In the genomic region with DNA sequence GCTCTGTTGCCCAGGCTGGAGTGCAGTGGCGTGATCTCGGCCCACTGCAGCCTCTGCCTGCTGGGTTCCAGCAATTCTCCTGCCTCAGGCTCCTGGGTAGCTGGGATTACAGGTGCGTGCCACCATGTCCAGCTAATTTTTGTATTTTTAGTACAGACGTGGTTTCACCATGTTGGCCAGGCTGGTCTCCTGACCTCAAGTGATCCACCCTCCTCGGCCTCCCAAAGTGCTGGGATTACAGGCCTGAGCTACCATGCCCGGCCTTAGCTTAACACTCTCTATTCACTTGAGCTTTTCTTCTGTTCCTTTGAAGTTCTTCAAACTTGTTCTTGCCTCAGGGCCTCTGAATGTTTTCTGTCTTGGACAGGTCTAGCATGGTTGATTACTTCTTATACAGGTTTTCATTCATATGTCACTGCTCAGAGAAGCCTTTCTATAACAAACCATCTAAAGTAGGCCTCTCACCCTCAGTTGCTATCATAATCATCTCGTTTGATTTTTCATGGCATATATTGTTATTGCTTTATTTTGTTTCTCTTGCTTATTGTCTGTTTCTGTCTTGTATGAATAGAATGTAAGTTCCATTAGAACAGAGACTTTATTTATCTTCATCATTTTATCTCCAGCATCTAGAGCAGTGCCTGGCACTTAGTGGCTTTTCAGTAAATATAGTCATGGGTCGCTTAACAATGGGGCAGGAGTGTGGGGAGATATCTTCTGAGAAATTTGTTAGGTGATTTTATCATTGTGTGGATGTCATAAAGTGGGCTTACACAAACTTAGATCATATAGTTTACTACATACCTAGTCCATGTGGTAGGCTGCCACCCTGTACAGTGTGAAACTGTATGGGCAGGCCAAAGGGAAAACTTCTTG, we compare ENCODE assay signal across 20 cellular contexts. TPM values are rescaled to one million over a fixed set of nuclear protein-coding genes. Genes with fewer than 3 reads are reported as not detected.
DNase-seq lines count a peak whose midpoint lies in the region; ATAC-seq, FAIRE-seq and TF ChIP-seq lines count a peak whose summit lies in the region.
"Had no signal": no experiment of that assay in that cellular context is flagged by ENCODE, and none has a peak within 500 bp of the region (broad histone marks: within the 10 kb centered on the region; RNA-seq: fewer than 3 reads in every experiment).

No MANE protein-coding gene starts in this region.

- POLR2A ChIA-PET in HEK293 (lab: Yijun Ruan, JAX): no interaction called here

- H3K9ac ChIP-seq in keratinocyte (ENCODE audit: control insufficient read depth, extremely low read depth, insufficient read depth, low read length): no peak overlapping the region

- FAIRE-seq in keratinocyte (lab: Jason Lieb, UNC): peak; percentile 32

- intact Hi-C loops in psoas muscle (cut with DNase I): loop anchor here in 1 of 2 donors (10.0 kb wide), 1 partner anchor 136 kb away; no protein-coding TSS in a partner anchor

- TF ChIP-seq CTCF in HEK293 (tag by site-specific recombination; IDR thresholded peaks at IDR 0.05): no peak
- TF ChIP-seq CTCF in keratinocyte (optimal IDR thresholded peaks at IDR 0.05 in 1 of 3, IDR thresholded peaks at IDR 0.05 in 1 of 3, conservative IDR thresholded peaks at IDR 0.05 in 1 of 3; ENCODE audit: extremely low read depth in 1 of 3, insufficient read depth in 2 of 3, low read length in 3 of 3): no peak
- TF ChIP-seq CTCF in psoas muscle (IDR thresholded peaks at IDR 0.05): no peak
- TF ChIP-seq CTCF in hepatocyte (IDR thresholded peaks at IDR 0.05; ENCODE audit: poor library complexity): no peak

- 51 to 66% (median 53%) methylated on average over 8 of the region's 8 CpGs for WGBS in psoas muscle, 3 donors
- 81% methylated on average over 8 of the region's 8 CpGs for WGBS in hepatocyte (ENCODE audit: low lambda C conversion rate, missing lambda C conversion rate)

- H3K27me3 ChIP-seq in keratinocyte (ENCODE audit: control insufficient read depth, extremely low read depth, insufficient read depth, low read length) (no peaks in the 10 kb centered on the region), psoas muscle (ENCODE audit: insufficient read depth in 3 of 3, low read length in 2 of 3) (no peaks in the 10 kb centered on the region), hepatocyte (no peaks in the 10 kb centered on the region)

- H3K4me1 Mint-ChIP-seq in T-helper 17 cell: peaks cover 26% of the 10 kb centered on the region

- H4K20me1 ChIP-seq in keratinocyte (ENCODE audit: control insufficient read depth, extremely low read depth, insufficient read depth, low read length) (no peaks in the 10 kb centered on the region), hepatocyte (ENCODE audit: insufficient read depth, poor library complexity, severe bottlenecking) (peaks cover 5% of the 10 kb centered on the region)

- H3K36me3 ChIP-seq in HEK293 (ENCODE audit: control insufficient read depth in 2 of 2, insufficient read depth in 1 of 2, low read length in 2 of 2) (no peaks in the 10 kb centered on the region; a peak in 1 of 3 replicates), keratinocyte (ENCODE audit: control insufficient read depth in 2 of 2, extremely low read depth in 1 of 2, insufficient read depth in 2 of 2, low read length in 2 of 2) (no peaks in the 10 kb centered on the region), psoas muscle (ENCODE audit: insufficient read depth in 1 of 2, low read depth in 1 of 2) (no peaks in the 10 kb centered on the region), hepatocyte (replicated peaks; ENCODE audit: insufficient read depth, low read depth) (no peaks in the 10 kb centered on the region)

- H3K4me2 ChIP-seq in keratinocyte (ENCODE audit: control insufficient read depth, extremely low read depth, insufficient read depth, low read depth, low read length): no peak overlapping the region
- no peak overlapping the region for H3K4me2 ChIP-seq in hepatocyte

- no peak overlapping the region for H2AFZ ChIP-seq in keratinocyte (ENCODE audit: control insufficient read depth, low read length)
- no peak overlapping the region for H2AFZ ChIP-seq in hepatocyte

- no peak for ATAC-seq in T-helper 17 cell
- ATAC-seq in psoas muscle: peak; percentile 48 to 58 (median 57)

- H3K27ac Mint-ChIP-seq in T-helper 17 cell: peak overlapping the region; percentile 59
- H3K27ac Mint-ChIP-seq: CD4-positive, alpha-beta T cell had no signal

- no peaks in the 10 kb centered on the region for H3K9me1 ChIP-seq in keratinocyte (ENCODE audit: control insufficient read depth, extremely low read depth, insufficient read depth, low read length)

- H3K4me1 ChIP-seq in HEK293 (ENCODE audit: control insufficient read depth, insufficient read depth, low read length) (peaks cover 4% of the 10 kb centered on the region; the same call in 1 of the 2 replicates), keratinocyte (ENCODE audit: control insufficient read depth, extremely low read depth, insufficient read depth, low read length) (peaks cover 3% of the 10 kb centered on the region), psoas muscle (peaks cover 76% of the 10 kb centered on the region), hepatocyte (ENCODE audit: insufficient read depth) (peaks cover 4% of the 10 kb centered on the region)

- dilution Hi-C loops in keratinocyte (cut with MboI; ENCODE audit: extremely low pct_ligation_motif_present, low sequenced_read_pairs): no loop called here

- CTCF ChIA-PET in HEK293 (lab: Yijun Ruan, JAX): interaction anchor here (1.5 to 2.1 kb wide), 2 partner anchors 27 to 121 kb away, joined by 4 to 5 read pairs; no protein-coding TSS in a partner anchor

- H3K4me3 ChIP-seq in HEK293 (ENCODE audit: low read depth, low read length): no peak overlapping the region
- H3K4me3 ChIP-seq in keratinocyte (ENCODE audit: control insufficient read depth in 2 of 3, extremely low read depth in 1 of 3, insufficient read depth in 2 of 3, low read depth in 1 of 3, low read length in 3 of 3): no peak overlapping the region
- H3K4me3 ChIP-seq in psoas muscle: no peak overlapping the region
- no peak overlapping the region for H3K4me3 ChIP-seq in hepatocyte

- H3K79me2 ChIP-seq in keratinocyte (ENCODE audit: control insufficient read depth, insufficient read depth, low read length) (peaks cover 53% of the 10 kb centered on the region), hepatocyte (peaks cover 99% of the 10 kb centered on the region)

- H3K9me3 ChIP-seq in HEK293 (ENCODE audit: control insufficient read depth, insufficient read depth, low read depth, low read length) (no peaks in the 10 kb centered on the region), T-helper 17 cell (ENCODE audit: control insufficient read depth, low read length, poor library complexity, severe bottlenecking) (no peaks in the 10 kb centered on the region), keratinocyte (ENCODE audit: control insufficient read depth, low read depth, low read length) (no peaks in the 10 kb centered on the region), psoas muscle (no peaks in the 10 kb centered on the region), hepatocyte (ENCODE audit: low read depth) (no peaks in the 10 kb centered on the region)

- peaks cover 4% of the 10 kb centered on the region for H3K36me3 Mint-ChIP-seq in T-helper 17 cell (ENCODE audit: low read depth)

- no peaks in the 10 kb centered on the region for H3K9me2 ChIP-seq in hepatocyte (replicated peaks; ENCODE audit: insufficient read depth)

- no peak for DNase-seq in T-helper 17 cell
- DNase-seq in keratinocyte (ENCODE audit: low read depth, low spot score): no peak
- no peak for DNase-seq in psoas muscle
- DNase-seq in hepatocyte (ENCODE audit: low spot score): no peak
- DNase-seq in DMS79 (lab: John Stamatoyannopoulos, UW): no peak
- DNase-seq in activated naive CD4-positive, alpha-beta T cell treated with Interleukin-2 at 50 U/mL for 16 hours: no peak
- no peak for DNase-seq in NCI-H2171 (lab: John Stamatoyannopoulos, UW)
- DNase-seq: CD4-positive, alpha-beta T cell; COR-L47; DMS79 treated with DMSO at 0.1 percent for 48 hours; IMR-90; MV-4-11; NCI-H1105 treated with DMSO at 0.1 percent for 48 hours; NCI-H2029 treated with DMSO at 0.1 percent for 48 hours; NCI-H345; NCI-H524; NCI-H774; NK-92 treated with Interleukin-12 subunit alpha and Interleukin-12 subunit beta, amount 100 ng/mL, for 24 hours; Right ventricle myocardium superior had no signal

- no peaks in the 10 kb centered on the region for H3K27me3 Mint-ChIP-seq in T-helper 17 cell
- H3K27me3 Mint-ChIP-seq: CD4-positive, alpha-beta T cell had no signal

- H3K27ac ChIP-seq in HEK293 (ENCODE audit: extremely low read depth, low read depth, low read length): no peak overlapping the region
- H3K27ac ChIP-seq in keratinocyte (ENCODE audit: control insufficient read depth, insufficient read depth, low read length): no peak overlapping the region
- H3K27ac ChIP-seq in psoas muscle: peak overlapping the region; percentile 97
- no peak overlapping the region for H3K27ac ChIP-seq in hepatocyte

- H3K4me3 Mint-ChIP-seq in T-helper 17 cell: no peak overlapping the region
- H3K4me3 Mint-ChIP-seq: CD4-positive, alpha-beta T cell had no signal

TF ChIP-seq in HEK293, 187 proteins besides CTCF, POLR2A, EP300 and RAD21 (continues in another document):
- TF ChIP-seq PRDM6 (tag by site-specific recombination; IDR thresholded peaks at IDR 0.05): 0 out of 2 replicates have a peak, but pooled peaks have one; percentile 24

RNA-seq across cellular contexts. Expression of gene OSBPL9, which starts 12.1 kb away (rescaled TPM):
- total RNA-seq in T-helper 17 cell (10 to 100 TPM; 47.3 to 49.2 TPM), psoas muscle (100 to 1,000 TPM in 1 of 4 donors, 10 to 100 TPM in 3; 32.5 to 141 (median 52.0) TPM), hepatocyte (107 and 288 TPM in 2 replicates)
- polyA plus RNA-seq in keratinocyte (49.1 to 68.0 TPM (median 62.7 TPM) in 3 replicates), psoas muscle (10 to 100 TPM; 15.6 to 84.8 (median 60.6) TPM), hepatocyte (59.5 and 71.0 TPM in 2 replicates)
- 33.5 TPM for polyA plus RNA-seq in keratinocyte (2011; ENCODE audit: low read depth)
- 33.1 and 74.8 TPM in 2 replicates for polyA plus RNA-seq in keratinocyte (2011; cell fraction: cytosol; rRNA removed)
- polyA plus RNA-seq in keratinocyte (2011; cell fraction: nucleus; rRNA removed): 63.3 and 70.7 TPM in 2 replicates
- polyA plus RNA-seq in keratinocyte (2012; ENCODE audit: low replicate concordance): 36.3 and 38.4 TPM in 2 replicates
- polyA minus RNA-seq in keratinocyte: 82.5 to 90.1 TPM (median 90.1 TPM) in 3 replicates
- polyA minus RNA-seq in keratinocyte (2011; cell fraction: cytosol; rRNA and poly(A)+ RNA removed): 42.0 TPM
- 71.3 and 98.7 TPM in 2 replicates for polyA minus RNA-seq in keratinocyte (2011; cell fraction: nucleus; rRNA and poly(A)+ RNA removed)
